Comparison of ENCODE assay signal across 2 cellular contexts in genomic region chr13:40477623-40478608, GRCh38.
TF ChIP-seq lines count a peak whose summit lies in the region.

No MANE protein-coding gene starts in this region.

TF ChIP-seq in endothelial cell of umbilical vein, 7 proteins besides CTCF, POLR2A, EP300 and RAD21 (continued from another document):
- TF ChIP-seq MAX (IDR thresholded peaks at IDR 0.05; ENCODE audit: insufficient read depth, insufficient read length) (peak; percentile 57), FOS (IDR thresholded peaks at IDR 0.05; ENCODE audit: borderline replicate concordance, insufficient read depth, low read length) (no peak), GATA2 (IDR thresholded peaks at IDR 0.05; ENCODE audit: insufficient read depth, insufficient read length, low read depth, low read length) (peak; percentile 91), MYC (IDR thresholded peaks at IDR 0.05; ENCODE audit: low read depth, low read length) (no peak), EZH2 (IDR thresholded peaks at IDR 0.05; ENCODE audit: borderline replicate concordance, low read depth, low read length, severe bottlenecking) (no peak), POLR2AphosphoS5 (IDR thresholded peaks at IDR 0.05; ENCODE audit: insufficient read depth, low read depth, low read length) (peak; percentile 62)
TF ChIP-seq in endothelial cell of umbilical vein: peak in this region for 4.

TF ChIP-seq in GM23338, 12 proteins besides CTCF, POLR2A, EP300 and RAD21:
- no peak for TF ChIP-seq REST (IDR thresholded peaks at IDR 0.05; ENCODE audit: unreplicated experiment)
- TF ChIP-seq POLR2AphosphoS5 (IDR thresholded peaks at IDR 0.05; ENCODE audit: low read depth), result no peak
- no peak for TF ChIP-seq ZNF462 (CRISPR knock-in tag; IDR thresholded peaks at IDR 0.05)
- no peak for TF ChIP-seq ETS1 (IDR thresholded peaks at IDR 0.05)
- TF ChIP-seq EZH2phosphoT487 (IDR thresholded peaks at IDR 0.05; ENCODE audit: unreplicated experiment), result no peak
- no peak for TF ChIP-seq ZNF331 (CRISPR knock-in tag; IDR thresholded peaks at IDR 0.05; ENCODE audit: low read depth)
- TF ChIP-seq NANOG (IDR thresholded peaks at IDR 0.05; ENCODE audit: borderline replicate concordance), result no peak
- TF ChIP-seq CREB1 (CRISPR knock-in tag; IDR thresholded peaks at IDR 0.05; ENCODE audit: low read depth), result no peak
- TF ChIP-seq ZNF114 (CRISPR knock-in tag; IDR thresholded peaks at IDR 0.05), result no peak
- TF ChIP-seq STAT1 (IDR thresholded peaks at IDR 0.05; ENCODE audit: unreplicated experiment), result no peak
- TF ChIP-seq JUNB (IDR thresholded peaks at IDR 0.05; ENCODE audit: unreplicated experiment), result no peak
- no peak for TF ChIP-seq EZH2 (IDR thresholded peaks at IDR 0.05; ENCODE audit: low read depth, unreplicated experiment)
